ENCODE assay signal across 16 cellular contexts in genomic region chr14:95699397-95699796, GRCh38.
A peak's percentile ranks its signal among the peaks of the same experiment; 100 is the strongest.
DNase-seq lines count a peak whose midpoint lies in the region; ATAC-seq and TF ChIP-seq lines count a peak whose summit lies in the region.
"Had no signal": no experiment of that assay in that cellular context is flagged by ENCODE, and none has a peak within 500 bp of the region (broad histone marks: within the 10 kb centered on the region; RNA-seq: fewer than 3 reads in every experiment).

No MANE protein-coding gene starts in this region.

- no peak for DNase-seq in RKO (ENCODE audit: low spot score)
- DNase-seq in stimulated activated CD4-positive, alpha-beta T cell treated with anti-CD3 and anti-CD28 coated beads, Interleukin-2, amount 100 ng/mL, for 24 hours: no peak
- no peak for DNase-seq in GF-D8 (lab: John Stamatoyannopoulos, UW)
- DNase-seq: adrenal gland; CD8-positive, alpha-beta T cell; colonic mucosa; GDM1; NCI-H1105 treated with DMSO at 0.1 percent for 48 hours; NCI-H510A treated with DMSO at 0.1 percent for 48 hours; substantia nigra had no signal

- peak overlapping the region; percentile 55 to 86 (median 86) for H3K27ac Mint-ChIP-seq in nephron
- H3K27ac Mint-ChIP-seq: CD8-positive, alpha-beta T cell had no signal

- H3K4me1 Mint-ChIP-seq in nephron: peaks cover 24% of the 10 kb centered on the region

- H3K9me3 Mint-ChIP-seq in nephron: peaks cover 3% of the 10 kb centered on the region
- H3K9me3 Mint-ChIP-seq: CD8-positive, alpha-beta T cell had no signal

- H3K27me3 Mint-ChIP-seq in nephron (ENCODE audit: low read depth): peaks cover 36% of the 10 kb centered on the region

- H3K36me3 Mint-ChIP-seq in nephron (ENCODE audit: low read depth): no peaks in the 10 kb centered on the region
- H3K36me3 Mint-ChIP-seq: CD8-positive, alpha-beta T cell had no signal

- TF ChIP-seq CTCF in nephron (IDR thresholded peaks at IDR 0.05; ENCODE audit: unreplicated experiment in 3 of 3): no peak

- TF ChIP-seq POLR2A in GM18505 (IDR thresholded peaks at IDR 0.05; ENCODE audit: borderline replicate concordance, extremely low read depth, insufficient read depth, insufficient read length): peak; percentile 25

- no peak for ATAC-seq in GM18505 (IDR thresholded peaks at IDR 0.05; ENCODE audit: unreplicated experiment)
- peak; percentile 48 for ATAC-seq in GM21423 (IDR thresholded peaks at IDR 0.05; ENCODE audit: unreplicated experiment)
- peak; percentile 43 for ATAC-seq in HG03354 (IDR thresholded peaks at IDR 0.05; ENCODE audit: poor library complexity, severe bottlenecking, unreplicated experiment)
- ATAC-seq in HG02973 (IDR thresholded peaks at IDR 0.05; ENCODE audit: unreplicated experiment): no peak
- ATAC-seq: CD8-positive, alpha-beta T cell; sciatic nerve had no signal

- H3K4me3 Mint-ChIP-seq in nephron: no peak overlapping the region
- H3K4me3 Mint-ChIP-seq: CD8-positive, alpha-beta T cell had no signal

Comparison
In these comparisons a context has a peak if more than half of its experiments do, and no peak if none do; other contexts are left out.
1. ATAC-seq: peak in GM21423 (single experiment) and HG03354 (single experiment); none in GM18505 (single experiment) and HG02973 (single experiment).